ENCODE assay signal across 8 cellular contexts in genomic region chr16:58128721-58129096, GRCh38. TPM values are rescaled to one million over a fixed set of nuclear protein-coding genes. Genes with fewer than 3 reads are reported as not detected.
A peak's percentile ranks its signal among the peaks of the same experiment; 100 is the strongest.
DNase-seq lines count a peak whose midpoint lies in the region; ATAC-seq and TF ChIP-seq lines count a peak whose summit lies in the region.

No MANE protein-coding gene starts in this region.

- DNase-seq in NCI-H510A (lab: John Stamatoyannopoulos, UW) (peak; percentile 32), NCI-H510A treated with DMSO at 0.1 percent for 48 hours (lab: John Stamatoyannopoulos, UW) (no peak), esophagus muscularis mucosa (ENCODE audit: extremely low spot score) (no peak), LoVo (ENCODE audit: low spot score) (no peak)
- no peak for DNase-seq in T-helper 2 cell treated with Interferon-gamma antibody and Interleukin-4, amounts not matched to agents 5 μg/mL and 100 μg/mL, for 36 hours (ENCODE audit: low spot score)

- TF ChIP-seq POLR2A in esophagus muscularis mucosa (IDR thresholded peaks at IDR 0.05; ENCODE audit: low read depth), result no peak

- H3K36me3 ChIP-seq in esophagus muscularis mucosa, result no peaks in the 10 kb centered on the region
- peaks cover 5% of the 10 kb centered on the region for H3K36me3 ChIP-seq in neuron (ENCODE audit: insufficient read depth, low read length)

- no peaks in the 10 kb centered on the region for H3K9me3 Mint-ChIP-seq in T-helper 2 cell treated with Interferon-gamma antibody and Interleukin-4, amounts not matched to agents 5 μg/mL and 100 μg/mL, for 36 hours

- intact Hi-C loops in esophagus muscularis mucosa (cut with DNase I), result loop anchor here (5.0 to 10.0 kb wide), 3 partner anchors 69 to 394 kb away; partner anchors contain the start of genes CSNK2A2 and KATNB1

- H3K27ac ChIP-seq in esophagus muscularis mucosa (replicated peaks in 1 of 4), result peak overlapping the region; percentile 88 to 93 (median 92)

- no peak overlapping the region for H2AFZ ChIP-seq in neuron (ENCODE audit: low read depth, low read length)

- peaks cover 9% of the 10 kb centered on the region for H3K36me3 Mint-ChIP-seq in T-helper 2 cell treated with Interferon-gamma antibody and Interleukin-4, amounts not matched to agents 5 μg/mL and 100 μg/mL, for 36 hours (ENCODE audit: low read depth)

- H3K4me3 ChIP-seq in esophagus muscularis mucosa, result peak overlapping the region; percentile 76 to 97 (median 86)
- H3K4me3 ChIP-seq in neuron (ENCODE audit: low read length), result peak overlapping the region; percentile 96

- TF ChIP-seq EP300 in esophagus muscularis mucosa (IDR thresholded peaks at IDR 0.05), result no peak

- H3K27ac Mint-ChIP-seq in T-helper 2 cell treated with Interferon-gamma antibody and Interleukin-4, amounts not matched to agents 5 μg/mL and 100 μg/mL, for 36 hours, result peak overlapping the region; percentile 82

- H3K4me1 Mint-ChIP-seq in T-helper 2 cell treated with Interferon-gamma antibody and Interleukin-4, amounts not matched to agents 5 μg/mL and 100 μg/mL, for 36 hours (ENCODE audit: low read depth), result peaks cover 38% of the 10 kb centered on the region

- peaks cover 45 to 54% (median 52%) of the 10 kb centered on the region in 4 donors for H3K4me1 ChIP-seq in esophagus muscularis mucosa
- peaks cover 33% of the 10 kb centered on the region for H3K4me1 ChIP-seq in neuron (ENCODE audit: insufficient read depth, low read length)

- H3K9me3 ChIP-seq in esophagus muscularis mucosa (peaks cover 0 to 5% (median 0%) of the 10 kb centered on the region in 4 donors), neuron (ENCODE audit: low read length) (no peaks in the 10 kb centered on the region)

- H3K27me3 ChIP-seq in esophagus muscularis mucosa, result no peaks in the 10 kb centered on the region
- no peaks in the 10 kb centered on the region for H3K27me3 ChIP-seq in neuron (ENCODE audit: insufficient read depth, low read length)

- ATAC-seq in HG02885 (IDR thresholded peaks at IDR 0.05; ENCODE audit: poor library complexity, unreplicated experiment) (peak; percentile 8), GM19467 (IDR thresholded peaks at IDR 0.05; ENCODE audit: unreplicated experiment) (no peak)

- 0% methylated on average over 8 of the region's 25 CpGs for WGBS in esophagus muscularis mucosa

- H3K27me3 Mint-ChIP-seq in T-helper 2 cell treated with Interferon-gamma antibody and Interleukin-4, amounts not matched to agents 5 μg/mL and 100 μg/mL, for 36 hours (ENCODE audit: low read depth), result no peaks in the 10 kb centered on the region

- TF ChIP-seq CTCF in esophagus muscularis mucosa (IDR thresholded peaks at IDR 0.05), result no peak

- H3K4me3 Mint-ChIP-seq in T-helper 2 cell treated with Interferon-gamma antibody and Interleukin-4, amounts not matched to agents 5 μg/mL and 100 μg/mL, for 36 hours, result peak overlapping the region; percentile 87

RNA-seq across cellular contexts. Expression of gene CFAP20, which starts 0.5 kb away (rescaled TPM):
- total RNA-seq in esophagus muscularis mucosa, result 10 to 100 TPM; 12.5 to 31.2 (median 23.5) TPM
